In the genomic region with DNA sequence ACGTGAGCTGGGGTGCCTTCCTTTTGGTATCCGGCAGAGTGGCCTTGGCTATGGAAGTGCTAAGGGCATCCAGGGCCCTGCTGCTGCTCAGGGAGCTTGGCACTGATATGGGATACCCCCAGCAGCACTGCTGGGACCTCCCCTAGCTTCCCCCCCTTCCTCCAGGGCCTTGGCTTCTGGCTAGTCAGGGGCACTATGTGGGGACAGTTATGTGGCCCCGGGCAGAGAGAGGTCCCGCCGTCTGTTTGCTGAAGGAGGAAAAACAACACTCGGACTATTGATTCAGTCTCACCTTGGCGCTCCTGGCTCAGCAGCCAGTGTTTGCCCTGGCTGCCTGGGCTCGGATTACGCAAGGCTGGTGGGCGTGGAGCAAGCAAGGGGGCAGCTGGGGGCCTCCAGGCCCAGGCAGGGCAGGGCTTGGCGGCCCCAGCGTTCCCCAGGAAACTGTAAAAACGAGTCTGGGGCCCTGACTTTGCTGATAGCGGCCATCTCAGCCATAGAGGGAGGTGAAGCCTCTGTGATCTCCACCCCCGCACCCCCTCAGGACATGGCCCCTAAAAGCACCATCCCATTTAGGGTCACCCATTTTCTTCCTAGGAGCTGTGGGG, we compare ENCODE assay signal across 8 cellular contexts. TPM values are rescaled to one million over a fixed set of nuclear protein-coding genes. Genes with fewer than 3 reads are reported as not detected.
DNase-seq lines count a peak whose midpoint lies in the region; ATAC-seq and TF ChIP-seq lines count a peak whose summit lies in the region.

No MANE protein-coding gene starts in this region.

- H3K23ac ChIP-seq in H9 (ENCODE audit: insufficient read length, low read depth, low read length): no peak overlapping the region

- peaks cover 2% of the 10 kb centered on the region for H3K79me1 ChIP-seq in H9 (ENCODE audit: insufficient read depth, low read depth, low read length, poor library complexity, severe bottlenecking)

- no peaks in the 10 kb centered on the region for H4K20me1 ChIP-seq in H9 (ENCODE audit: control insufficient read depth, insufficient read depth, insufficient read length)

- H2BK20ac ChIP-seq in H9 (ENCODE audit: low read depth, low read length, poor library complexity, severe bottlenecking): no peak overlapping the region

- no peak overlapping the region for H2BK5ac ChIP-seq in H9 (ENCODE audit: insufficient read length, low read length)

- no peak overlapping the region for H2AK5ac ChIP-seq in H9 (ENCODE audit: insufficient read length, low read length)

- H4K91ac ChIP-seq in H9 (ENCODE audit: insufficient read length, low read depth, low read length): no peak overlapping the region

- no peak overlapping the region for H2BK120ac ChIP-seq in H9 (ENCODE audit: low read depth, low read length, poor library complexity, severe bottlenecking)

- no peaks in the 10 kb centered on the region for H3K27me3 ChIP-seq in H9 (ENCODE audit: insufficient read depth, low read length)
- no peaks in the 10 kb centered on the region for H3K27me3 ChIP-seq in effector memory CD4-positive, alpha-beta T cell (replicated peaks; ENCODE audit: control insufficient read depth, insufficient read depth, low read length, poor library complexity, severe bottlenecking)
- H3K27me3 ChIP-seq in prostate gland (replicated peaks; ENCODE audit: insufficient read depth): no peaks in the 10 kb centered on the region

- peak overlapping the region in 1 of 2 experiments; percentile 50; a peak in 2 of 5 replicates for H3K4me3 Mint-ChIP-seq in H9

- whole genome bisulfite sequencing in H9 (ENCODE audit: extremely low coverage, insufficient read length, low lambda C conversion rate): no CpG with 5 or more reads among the region's 15 CpGs
- WGBS in prostate gland: 23% methylated on average over 15 of the region's 15 CpGs

- no peak overlapping the region for H4K8ac ChIP-seq in H9 (replicated peaks; ENCODE audit: insufficient read length, low read depth, low read length)

- no peak overlapping the region for H3K4me2 ChIP-seq in H9 (ENCODE audit: insufficient read depth, insufficient read length, low read length)

- no peak overlapping the region for H3K4ac ChIP-seq in H9 (ENCODE audit: low read depth, low read length)

- TF ChIP-seq CTCF in H9 (conservative IDR thresholded peaks at IDR 0.05) (no peak), prostate gland (IDR thresholded peaks at IDR 0.05) (no peak), GM10266 (IDR thresholded peaks at IDR 0.05; ENCODE audit: control insufficient read depth, insufficient read depth, low read depth, missing control alignments) (no peak)

- no peak for TF ChIP-seq POLR2A in prostate gland (IDR thresholded peaks at IDR 0.05)

- H3K36me3 ChIP-seq in effector memory CD4-positive, alpha-beta T cell (ENCODE audit: control insufficient read depth, insufficient read depth, low read length): peaks cover 30% of the 10 kb centered on the region
- peaks cover 11 to 37% of the 10 kb centered on the region in 2 donors for H3K36me3 ChIP-seq in prostate gland

- intact Hi-C loops in prostate gland (cut with DNase I): loop anchor here (5.0 kb wide), 1 partner anchor 157 kb away; a partner anchor contains a TSS

- no peak overlapping the region for H3K27ac ChIP-seq in H9 (ENCODE audit: insufficient read length, low read depth, low read length)
- H3K27ac ChIP-seq in effector memory CD4-positive, alpha-beta T cell (ENCODE audit: insufficient read depth, low read length, poor library complexity, severe bottlenecking): peak overlapping the region; percentile 73
- H3K27ac ChIP-seq in prostate gland: peak overlapping the region; percentile 93 to 94

- peaks cover 15 to 29% (median 27%) of the 10 kb centered on the region in 3 experiments; a peak in 6 of 7 replicates for H3K36me3 Mint-ChIP-seq in H9 (ENCODE audit: insufficient read depth in 1 of 3, low read depth in 3 of 3)

- no peak overlapping the region for H2AFZ ChIP-seq in H9 (ENCODE audit: low read length)

- ATAC-seq in HG03025 (IDR thresholded peaks at IDR 0.05; ENCODE audit: low FRiP score, unreplicated experiment) (no peak), HG03097 (IDR thresholded peaks at IDR 0.05; ENCODE audit: low FRiP score, unreplicated experiment) (no peak)

- H3K9me3 Mint-ChIP-seq in H9: peaks cover 0 to 2% of the 10 kb centered on the region in 2 experiments; a peak in 1 of 5 replicates

- H3K4me1 ChIP-seq in H9 (ENCODE audit: insufficient read depth, low read length) (peaks cover 4% of the 10 kb centered on the region; the same call in 1 of the 2 replicates), prostate gland (replicated peaks) (peaks cover 20% of the 10 kb centered on the region)
- peaks cover 43% of the 10 kb centered on the region for H3K4me1 ChIP-seq in effector memory CD4-positive, alpha-beta T cell (ENCODE audit: control insufficient read depth, insufficient read depth, low read length, poor library complexity, severe bottlenecking)

- peaks cover 40 to 46% of the 10 kb centered on the region in 2 experiments for H3K4me1 Mint-ChIP-seq in H9

- H3K9me3 ChIP-seq in H9 (ENCODE audit: control insufficient read depth, low read depth, low read length): no peaks in the 10 kb centered on the region
- no peaks in the 10 kb centered on the region for H3K9me3 ChIP-seq in effector memory CD4-positive, alpha-beta T cell (ENCODE audit: control insufficient read depth, low read length)
- H3K9me3 ChIP-seq in prostate gland: no peaks in the 10 kb centered on the region

- DNase-seq in H9 (peak; percentile 62), NCI-H69 (lab: John Stamatoyannopoulos, UW) (peak; percentile 81), prostate gland (ENCODE audit: low spot score) (peak; percentile 51), GM19238 (ENCODE audit: insufficient read length, low spot score) (no peak), GM10266 (ENCODE audit: extremely low spot score) (no peak)
- no peak for DNase-seq in effector memory CD4-positive, alpha-beta T cell

- H3K27ac Mint-ChIP-seq in H9: peak overlapping the region; percentile 47 to 76 (median 61); a peak in 4 of 7 replicates

- no peaks in the 10 kb centered on the region for H3K27me3 Mint-ChIP-seq in H9 (ENCODE audit: low read depth)

- no peak overlapping the region for H2BK12ac ChIP-seq in H9 (ENCODE audit: insufficient read length, low read depth, low read length)

- H3T11ph ChIP-seq in H9 (ENCODE audit: low read length): no peak overlapping the region

- no peak overlapping the region for H3K9ac ChIP-seq in H9 (ENCODE audit: extremely low read depth, insufficient read length, low read length)

- H4K5ac ChIP-seq in H9 (ENCODE audit: insufficient read length, low read depth, low read length): no peak overlapping the region

- H3K23me2 ChIP-seq in H9 (ENCODE audit: insufficient read length, low read depth, low read length, poor library complexity, severe bottlenecking): peaks cover 8% of the 10 kb centered on the region

- H3K18ac ChIP-seq in H9 (ENCODE audit: insufficient read length, low read depth, low read length): no peak overlapping the region

- no peak overlapping the region for H2BK15ac ChIP-seq in H9 (ENCODE audit: low read depth, low read length)

- H3K79me2 ChIP-seq in H9 (ENCODE audit: insufficient read depth, low read length): no peaks in the 10 kb centered on the region

- no peak overlapping the region for H3K4me3 ChIP-seq in effector memory CD4-positive, alpha-beta T cell (ENCODE audit: insufficient read depth, low read depth, low read length, poor library complexity, severe bottlenecking)
- peak overlapping the region in 1 of 2 donors; percentile 89 for H3K4me3 ChIP-seq in prostate gland

- H3K14ac ChIP-seq in H9 (ENCODE audit: insufficient read depth, low read length): peak overlapping the region; percentile 58

- no peak overlapping the region for H3K56ac ChIP-seq in H9 (ENCODE audit: insufficient read length, low read depth, low read length)

RNA-seq across cellular contexts. Expression of a gene that starts 5.7 kb away (rescaled TPM):
- total RNA-seq in H9 (2021): 35.1 and 35.7 TPM in 2 replicates
- total RNA-seq in prostate gland: 100 to 1,000 TPM in 1 of 2 donors, 10 to 100 TPM in 1; 92.8 to 154 TPM

RNA-seq across cellular contexts. Expression of a gene that starts 10.2 kb away (rescaled TPM):
- total RNA-seq in H9 (2021) (6.5 and 6.7 TPM in 2 replicates), prostate gland (10 to 100 TPM; 22.8 to 33.9 TPM)

RNA-seq across cellular contexts. Expression of a gene that starts 29.0 kb away (rescaled TPM):
- total RNA-seq in H9 (2021) (25.3 and 27.4 TPM in 2 replicates), prostate gland (100 to 1,000 TPM in 1 of 2 donors, 10 to 100 TPM in 1; 46.6 to 113 TPM)

RNA-seq across cellular contexts. Expression of a gene that starts 58.2 kb away (rescaled TPM):
- total RNA-seq in H9 (2021): 13.2 and 13.3 TPM in 2 replicates
- total RNA-seq in prostate gland: 10 to 100 TPM; 16.2 to 30.6 TPM

Comparison
In these comparisons a context has a peak if more than half of its experiments do, and no peak if none do; other contexts are left out.
1. DNase-seq: peak in H9 (single experiment), NCI-H69 (single experiment) and prostate gland (single experiment); none in effector memory CD4-positive, alpha-beta T cell (0 of 3), GM19238 (single experiment) and GM10266 (single experiment).